In the genomic region with DNA sequence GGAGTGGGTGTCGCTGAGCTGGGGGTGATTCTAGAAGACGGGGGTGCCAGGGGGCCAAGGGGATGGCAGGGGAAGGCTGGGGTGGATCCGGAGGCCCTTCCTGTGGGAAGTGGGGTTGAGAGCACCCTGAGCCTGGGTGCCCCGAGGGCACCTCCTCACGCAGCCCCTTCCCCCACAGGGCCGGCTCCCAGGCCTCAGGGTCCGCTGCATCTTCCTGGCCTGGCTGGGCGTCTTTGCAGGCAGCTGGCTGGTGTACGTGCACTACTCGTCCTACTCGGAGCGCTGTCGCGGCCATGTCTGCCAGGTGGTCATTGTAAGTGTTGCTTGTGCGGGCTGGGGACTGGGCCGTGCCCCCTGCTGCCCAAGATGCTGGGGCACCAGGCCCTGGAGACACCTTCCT, we compare ENCODE assay signal across 1 cellular context.
A peak's percentile ranks its signal among the peaks of the same experiment; 100 is the strongest.
TF ChIP-seq lines count a peak whose summit lies in the region.

No MANE protein-coding gene starts in this region.

TF ChIP-seq in K562, 482 proteins besides CTCF, POLR2A, EP300 and RAD21:
- TF ChIP-seq ZNF253 (CRISPR knock-in tag; conservative IDR thresholded peaks at IDR 0.05): no peak
- no peak for TF ChIP-seq ZNF584 (CRISPR knock-in tag; IDR thresholded peaks at IDR 0.05; ENCODE audit: low read depth)
- TF ChIP-seq, protein P1, sequence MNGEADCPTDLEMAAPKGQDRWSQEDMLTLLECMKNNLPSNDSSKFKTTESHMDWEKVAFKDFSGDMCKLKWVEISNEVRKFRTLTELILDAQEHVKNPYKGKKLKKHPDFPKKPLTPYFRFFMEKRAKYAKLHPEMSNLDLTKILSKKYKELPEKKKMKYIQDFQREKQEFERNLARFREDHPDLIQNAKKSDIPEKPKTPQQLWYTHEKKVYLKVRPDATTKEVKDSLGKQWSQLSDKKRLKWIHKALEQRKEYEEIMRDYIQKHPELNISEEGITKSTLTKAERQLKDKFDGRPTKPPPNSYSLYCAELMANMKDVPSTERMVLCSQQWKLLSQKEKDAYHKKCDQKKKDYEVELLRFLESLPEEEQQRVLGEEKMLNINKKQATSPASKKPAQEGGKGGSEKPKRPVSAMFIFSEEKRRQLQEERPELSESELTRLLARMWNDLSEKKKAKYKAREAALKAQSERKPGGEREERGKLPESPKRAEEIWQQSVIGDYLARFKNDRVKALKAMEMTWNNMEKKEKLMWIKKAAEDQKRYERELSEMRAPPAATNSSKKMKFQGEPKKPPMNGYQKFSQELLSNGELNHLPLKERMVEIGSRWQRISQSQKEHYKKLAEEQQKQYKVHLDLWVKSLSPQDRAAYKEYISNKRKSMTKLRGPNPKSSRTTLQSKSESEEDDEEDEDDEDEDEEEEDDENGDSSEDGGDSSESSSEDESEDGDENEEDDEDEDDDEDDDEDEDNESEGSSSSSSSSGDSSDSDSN (IDR thresholded peaks at IDR 0.05; ENCODE audit: borderline replicate concordance in 1 of 2, low read depth in 2 of 2, low read length in 2 of 2): no peak
- peak; percentile 66 for TF ChIP-seq POLR2G (IDR thresholded peaks at IDR 0.05; ENCODE audit: low read depth, low read length)
- TF ChIP-seq CBFA2T2 (conservative IDR thresholded peaks at IDR 0.05): no peak
- no peak for TF ChIP-seq ESRRB (CRISPR knock-in tag; IDR thresholded peaks at IDR 0.05; ENCODE audit: borderline replicate concordance)
- TF ChIP-seq POLR3A (IDR thresholded peaks at IDR 0.05; ENCODE audit: borderline replicate concordance, extremely low read depth, insufficient read depth, insufficient read length): no peak
